14 cellular contexts compared by ENCODE assay signal in genomic region chr12:119181202-119181601, GRCh38. TPM values are rescaled to one million over a fixed set of nuclear protein-coding genes. Genes with fewer than 3 reads are reported as not detected.
DNase-seq lines count a peak whose midpoint lies in the region; ATAC-seq and TF ChIP-seq lines count a peak whose summit lies in the region.
"Had no signal": no experiment of that assay in that cellular context is flagged by ENCODE, and none has a peak within 500 bp of the region (broad histone marks: within the 10 kb centered on the region; RNA-seq: fewer than 3 reads in every experiment).

No MANE protein-coding gene starts in this region.

- H3K4me1 ChIP-seq in HUES6 (ENCODE audit: control insufficient read depth, insufficient read depth, low read length) = peaks cover 48% of the 10 kb centered on the region
- no peaks in the 10 kb centered on the region for H3K4me1 ChIP-seq in colonic mucosa
- peaks cover 0 to 1% of the 10 kb centered on the region in 2 donors for H3K4me1 ChIP-seq in lung (ENCODE audit: control insufficient read depth in 2 of 2, insufficient read depth in 2 of 2, low read length in 2 of 2)
- peaks cover 2 to 85% (median 63%) of the 10 kb centered on the region in 5 donors for H3K4me1 ChIP-seq in subcutaneous abdominal adipose tissue (ENCODE audit: control insufficient read depth in 5 of 5, insufficient read depth in 5 of 5, low read length in 5 of 5)

- peak overlapping the region; percentile 48; the same call in 1 of the 2 replicates for H3K4me3 ChIP-seq in HUES6 (ENCODE audit: low read depth, low read length)
- H3K4me3 ChIP-seq in colonic mucosa = peak overlapping the region; percentile 28
- peak overlapping the region; percentile 53 for H3K4me3 ChIP-seq in lung
- H3K4me3 ChIP-seq in subcutaneous abdominal adipose tissue (ENCODE audit: low read depth in 1 of 5, low read length in 5 of 5) = peak overlapping the region; percentile 67 to 89 (median 79)

- H3K9ac ChIP-seq in HUES6 (ENCODE audit: low read length) = peak overlapping the region; percentile 67
- no peak overlapping the region for H3K9ac ChIP-seq in colonic mucosa (ENCODE audit: low read depth in 2 of 2, low read length in 2 of 2)
- peak overlapping the region in 3 of 5 donors; percentile 72 to 90 (median 74) for H3K9ac ChIP-seq in subcutaneous abdominal adipose tissue (ENCODE audit: low read length in 5 of 5)

- no TSS peak for BruUV-seq in Calu3 (replicated peaks; lab: Mats Ljungman, UMichigan)

- DNase-seq in colonic mucosa (no peak), lung (ENCODE audit: low spot score) (no peak), HEK293T (ENCODE audit: extremely low spot score) (no peak), NCI-H226 (no peak), Calu3 (no peak)
- DNase-seq: activated CD4-positive, alpha-beta T cell treated with anti-CD3 and anti-CD28 coated beads, Interleukin-2, amount 10 ng/mL, durations not matched to agents 24 days and 14 days; CD8-positive, alpha-beta T cell; NCI-H446 treated with DMSO at 0.1 percent for 48 hours; stimulated activated CD4-positive, alpha-beta T cell treated with anti-CD3 and anti-CD28 coated beads, Interleukin-4, amount 100 ng/mL, for 1 hour had no signal

- intact Hi-C loops in colonic mucosa (cut with DNase I) = no loop called here
- intact Hi-C loops in Calu3 (cut with micrococcal nuclease; ENCODE audit: unreplicated experiment) = loop anchor here (5.0 kb wide), 1 partner anchor 46 kb away; no protein-coding TSS in a partner anchor

- no peaks in the 10 kb centered on the region for H3K9me3 Mint-ChIP-seq in Calu3 (ENCODE audit: low read depth, unreplicated experiment)
- H3K9me3 Mint-ChIP-seq: activated CD4-positive, alpha-beta T cell treated with anti-CD3 and anti-CD28 coated beads, Interleukin-2, amount 10 ng/mL, durations not matched to agents 24 days and 14 days; CD8-positive, alpha-beta T cell; dendritic cell treated with granulocyte-macrophage colony-stimulating factor and Interleukin-4, amounts not matched to agents 40 ng/mL and 50 ng/mL, for 4 days had no signal

- H3K27ac ChIP-seq in HUES6 (ENCODE audit: low read depth, low read length) (peak overlapping the region; percentile 85; the same call in 1 of the 2 replicates), colonic mucosa (no peak overlapping the region), lung (ENCODE audit: low read depth in 1 of 2, low read length in 1 of 2) (peak overlapping the region; percentile 72 to 90), subcutaneous abdominal adipose tissue (ENCODE audit: low read depth, low read length) (peak overlapping the region; percentile 95)

- POLR2A ChIA-PET in HEK293T (lab: Yijun Ruan, JAX) = interaction anchor here (1.1 to 1.4 kb wide), 2 partner anchors 15 to 89 kb away, joined by 3 to 5 read pairs; no protein-coding TSS in a partner anchor

- no peaks in the 10 kb centered on the region for H3K9me3 ChIP-seq in HUES6 (ENCODE audit: control insufficient read depth, insufficient read depth, low read depth, low read length)
- H3K9me3 ChIP-seq in colonic mucosa = no peaks in the 10 kb centered on the region
- no peaks in the 10 kb centered on the region for H3K9me3 ChIP-seq in lung (ENCODE audit: control insufficient read depth in 2 of 2, insufficient read depth in 1 of 2, low read length in 1 of 2)
- H3K9me3 ChIP-seq in subcutaneous abdominal adipose tissue (ENCODE audit: control insufficient read depth in 5 of 5, low read length in 5 of 5) = no peaks in the 10 kb centered on the region

- H3K36me3 Mint-ChIP-seq in Calu3 (ENCODE audit: insufficient read depth, unreplicated experiment) = peaks cover 10% of the 10 kb centered on the region
- H3K36me3 Mint-ChIP-seq: CD8-positive, alpha-beta T cell had no signal

- no peak for TF ChIP-seq CTCF in colonic mucosa (IDR thresholded peaks at IDR 0.05)
- TF ChIP-seq CTCF in lung (IDR thresholded peaks at IDR 0.05; ENCODE audit: control extremely low read depth, extremely low read depth) = no peak
- TF ChIP-seq CTCF in Calu3 (IDR thresholded peaks at IDR 0.05; ENCODE audit: unreplicated experiment) = no peak

- peaks cover 35% of the 10 kb centered on the region for H3K4me1 Mint-ChIP-seq in Calu3 (ENCODE audit: low read depth, unreplicated experiment)
- H3K4me1 Mint-ChIP-seq: activated CD4-positive, alpha-beta T cell treated with anti-CD3 and anti-CD28 coated beads, Interleukin-2, amount 10 ng/mL, durations not matched to agents 24 days and 14 days had no signal

- no peaks in the 10 kb centered on the region for H3K27me3 Mint-ChIP-seq in Calu3 (ENCODE audit: unreplicated experiment)
- H3K27me3 Mint-ChIP-seq: activated CD4-positive, alpha-beta T cell treated with anti-CD3 and anti-CD28 coated beads, Interleukin-2, amount 10 ng/mL, durations not matched to agents 24 days and 14 days had no signal

- H3K27ac Mint-ChIP-seq in Calu3 (ENCODE audit: unreplicated experiment) = no peak overlapping the region
- H3K27ac Mint-ChIP-seq: activated CD4-positive, alpha-beta T cell treated with anti-CD3 and anti-CD28 coated beads, Interleukin-2, amount 10 ng/mL, durations not matched to agents 24 days and 14 days; CD8-positive, alpha-beta T cell; dendritic cell treated with granulocyte-macrophage colony-stimulating factor and Interleukin-4, amounts not matched to agents 40 ng/mL and 50 ng/mL, for 4 days had no signal

- H3K4me3 Mint-ChIP-seq in Calu3 (ENCODE audit: low read depth, unreplicated experiment) = no peak overlapping the region
- H3K4me3 Mint-ChIP-seq: activated CD4-positive, alpha-beta T cell treated with anti-CD3 and anti-CD28 coated beads, Interleukin-2, amount 10 ng/mL, durations not matched to agents 24 days and 14 days; CD8-positive, alpha-beta T cell; dendritic cell treated with granulocyte-macrophage colony-stimulating factor and Interleukin-4, amounts not matched to agents 40 ng/mL and 50 ng/mL, for 4 days had no signal

- H3K36me3 ChIP-seq in HUES6 (ENCODE audit: control insufficient read depth, insufficient read depth, low read length) = no peaks in the 10 kb centered on the region
- no peaks in the 10 kb centered on the region for H3K36me3 ChIP-seq in colonic mucosa
- H3K36me3 ChIP-seq in lung (ENCODE audit: control insufficient read depth in 2 of 2, insufficient read depth in 2 of 2, low read length in 2 of 2) = no peaks in the 10 kb centered on the region
- H3K36me3 ChIP-seq in subcutaneous abdominal adipose tissue (ENCODE audit: control insufficient read depth in 5 of 5, insufficient read depth in 5 of 5, low read length in 5 of 5) = no peaks in the 10 kb centered on the region

- 41 to 58% methylated on average over 2 of the region's 2 CpGs for WGBS in lung, 2 donors

- CTCF ChIA-PET in HEK293T (lab: Yijun Ruan, JAX) = no interaction called here
- CTCF ChIA-PET in Calu3 (lab: Charles Lee) = no interaction called here

- ATAC-seq in lung (ENCODE audit: insufficient read depth, low FRiP score) (no peak), GM18519 (IDR thresholded peaks at IDR 0.05; ENCODE audit: low FRiP score, unreplicated experiment) (no peak)
- ATAC-seq: CD8-positive, alpha-beta T cell had no signal

- H3K27me3 ChIP-seq in HUES6 (ENCODE audit: control insufficient read depth, insufficient read depth, low read length) = no peaks in the 10 kb centered on the region
- H3K27me3 ChIP-seq in colonic mucosa = no peaks in the 10 kb centered on the region
- H3K27me3 ChIP-seq in lung (ENCODE audit: control insufficient read depth, insufficient read depth) = no peaks in the 10 kb centered on the region
- H3K27me3 ChIP-seq in subcutaneous abdominal adipose tissue (ENCODE audit: control insufficient read depth in 5 of 5, insufficient read depth in 4 of 5, low read length in 5 of 5) = peaks cover 0 to 2% (median 0%) of the 10 kb centered on the region in 5 donors

TF ChIP-seq in HEK293T, 16 proteins besides CTCF, POLR2A, EP300 and RAD21:
- TF ChIP-seq FOXK2 (IDR thresholded peaks at IDR 0.05) = no peak
- TF ChIP-seq CTBP1 (IDR thresholded peaks at IDR 0.05; ENCODE audit: borderline replicate concordance) = no peak
- no peak for TF ChIP-seq FOXA1 (IDR thresholded peaks at IDR 0.05)
- no peak for TF ChIP-seq FOXM1 (IDR thresholded peaks at IDR 0.05; ENCODE audit: borderline replicate concordance)
- TF ChIP-seq SP1 (IDR thresholded peaks at IDR 0.05) = no peak
- TF ChIP-seq ELF4 (IDR thresholded peaks at IDR 0.05) = no peak
- no peak for TF ChIP-seq HDGF (IDR thresholded peaks at IDR 0.05; ENCODE audit: borderline replicate concordance)
- no peak for TF ChIP-seq LEF1 (IDR thresholded peaks at IDR 0.05; ENCODE audit: borderline replicate concordance)
TF ChIP-seq in HEK293T: peak in this region for 0.

RNA-seq across cellular contexts. Expression of gene HSPB8, which starts 2.5 kb away (rescaled TPM):
- total RNA-seq in colonic mucosa (10 to 100 TPM in 1 of 2 donors, 1 to 10 TPM in 1; 1.4 to 30.8 TPM), lung (10 to 100 TPM; 34.4 to 49.1 TPM), Calu3 (2022) (2.0 and 2.6 TPM in 2 replicates)
- polyA plus RNA-seq in lung = 10 to 100 TPM; 38.1 to 43.4 TPM
- total RNA-seq: activated CD4-positive, alpha-beta T cell treated with anti-CD3 and anti-CD28 coated beads, Interleukin-2, amount 10 ng/mL, durations not matched to agents 24 days and 14 days; CD8-positive, alpha-beta T cell had no signal
- polyA plus RNA-seq: neural cell had no signal

Comparison
In these comparisons a context has a peak if more than half of its experiments do, and no peak if none do; other contexts are left out.
1. H3K4me3 ChIP-seq: peak in every context shown above with its lines; median percentile 79 in subcutaneous abdominal adipose tissue; 53 in lung; 48 in HUES6; 28 in colonic mucosa.
2. H3K9ac ChIP-seq: peak in HUES6 (single experiment) and subcutaneous abdominal adipose tissue (3 of 5); none in colonic mucosa (0 of 2).